In genomic region chr12:48937170-48937569, GRCh38 we compare ENCODE assay signal across 10 cellular contexts. TPM values are rescaled to one million over a fixed set of nuclear protein-coding genes. Genes with fewer than 3 reads are reported as not detected.
DNase-seq lines count a peak whose midpoint lies in the region; ATAC-seq and TF ChIP-seq lines count a peak whose summit lies in the region.
"Had no signal": no experiment of that assay in that cellular context is flagged by ENCODE, and none has a peak within 500 bp of the region (broad histone marks: within the 10 kb centered on the region; RNA-seq: fewer than 3 reads in every experiment).

No MANE protein-coding gene starts in this region.

- H3F3A ChIP-seq in OCI-LY1 (ENCODE audit: insufficient read depth, low read length): no peaks in the 10 kb centered on the region

- no peaks in the 10 kb centered on the region for H3K9me2 ChIP-seq in OCI-LY1 (ENCODE audit: low read depth, low read length)

- H3K27me3 ChIP-seq in GM06990 (replicated peaks; ENCODE audit: control insufficient read depth, insufficient read depth, low read length) (no peaks in the 10 kb centered on the region), OCI-LY1 (ENCODE audit: insufficient read depth, low read length) (no peaks in the 10 kb centered on the region)
- H3K27me3 ChIP-seq: esophagus squamous epithelium had no signal

- no peak overlapping the region for H2AFZ ChIP-seq in OCI-LY1 (ENCODE audit: low read length)

- H3K9ac ChIP-seq in OCI-LY1 (ENCODE audit: low read length): no peak overlapping the region
- H3K9ac ChIP-seq: KMS-11 had no signal

- no peak overlapping the region for H3K27ac ChIP-seq in OCI-LY1 (ENCODE audit: low read depth, low read length, poor library complexity, severe bottlenecking)
- H3K27ac ChIP-seq: esophagus squamous epithelium, KMS-11 had no signal

- H3K4me2 ChIP-seq in OCI-LY1 (ENCODE audit: low read length): no peak overlapping the region
- H3K4me2 ChIP-seq: KMS-11 had no signal

- ATAC-seq in GM18909 (IDR thresholded peaks at IDR 0.05; ENCODE audit: poor library complexity, unreplicated experiment): no peak

- H3K36me3 ChIP-seq in GM06990 (ENCODE audit: control insufficient read depth, insufficient read depth, low read length): peaks cover 33% of the 10 kb centered on the region
- H3K36me3 ChIP-seq in OCI-LY1 (ENCODE audit: insufficient read depth, low read length): peaks cover 72% of the 10 kb centered on the region

- H3K4me3 ChIP-seq in GM06990 (replicated peaks; ENCODE audit: low read depth, low read length) (no peak overlapping the region), OCI-LY1 (ENCODE audit: low read depth, low read length, poor library complexity, severe bottlenecking) (no peak overlapping the region)
- H3K4me3 ChIP-seq: esophagus squamous epithelium had no signal

- H3K9me3 ChIP-seq in OCI-LY1 (ENCODE audit: low read length): no peaks in the 10 kb centered on the region
- H3K9me3 ChIP-seq: esophagus squamous epithelium had no signal

- no peaks in the 10 kb centered on the region for H4K20me1 ChIP-seq in OCI-LY1 (ENCODE audit: insufficient read depth, low read length)

- DNase-seq in GM06990 (ENCODE audit: extremely low read depth, insufficient read length): no peak
- peak; percentile 64 for DNase-seq in iPS-NIHi11 (ENCODE audit: low spot score)
- no peak for DNase-seq in dermis blood vessel endothelial cell
- no peak for DNase-seq in HK-2 (ENCODE audit: unreplicated experiment)
- DNase-seq: esophagus squamous epithelium, kidney glomerular epithelial cell, occipital lobe had no signal

- no peaks in the 10 kb centered on the region for H3K4me1 ChIP-seq in OCI-LY1 (ENCODE audit: insufficient read depth, low read length, severe bottlenecking)

- H3K79me2 ChIP-seq in OCI-LY1 (ENCODE audit: insufficient read depth, low read length): no peaks in the 10 kb centered on the region

- TF ChIP-seq CTCF in GM06990 (IDR thresholded peaks at IDR 0.05; ENCODE audit: insufficient read depth, low read length, poor library complexity, severe bottlenecking) (peak; percentile 5), OCI-LY1 (IDR thresholded peaks at IDR 0.05; ENCODE audit: low read length) (peak; percentile 47)

RNA-seq across cellular contexts. Expression of gene FKBP11, which starts 11.9 kb away (rescaled TPM):
- total RNA-seq in dermis blood vessel endothelial cell: 11.6 and 16.4 TPM in 2 replicates

RNA-seq across cellular contexts. Expression of gene ARF3, which starts 20.1 kb away (rescaled TPM):
- 46.1 and 61.5 TPM in 2 replicates for total RNA-seq in dermis blood vessel endothelial cell

RNA-seq across cellular contexts. Expression of gene WNT10B, which starts 34.4 kb away (rescaled TPM):
- 0.05 TPM in 1 of 2 replicates, not detected in the other for total RNA-seq in dermis blood vessel endothelial cell

RNA-seq across cellular contexts. Expression of gene WNT1, which starts 41.0 kb away (rescaled TPM):
- total RNA-seq in dermis blood vessel endothelial cell: not detected in 2 replicates
- total RNA-seq: occipital lobe had no signal
